ENCODE assay signal across 12 cellular contexts in genomic region chr15:63514533-63514943, GRCh38. TPM values are rescaled to one million over a fixed set of nuclear protein-coding genes. Genes with fewer than 3 reads are reported as not detected.
A peak's percentile ranks its signal among the peaks of the same experiment; 100 is the strongest.
DNase-seq lines count a peak whose midpoint lies in the region; ATAC-seq, FAIRE-seq and TF ChIP-seq lines count a peak whose summit lies in the region.
"Had no signal": no experiment of that assay in that cellular context is flagged by ENCODE, and none has a peak within 500 bp of the region (broad histone marks: within the 10 kb centered on the region; RNA-seq: fewer than 3 reads in every experiment).

No MANE protein-coding gene starts in this region.

- H3K27ac Mint-ChIP-seq in T-helper 17 cell (peak overlapping the region; percentile 96), progenitor cell of endocrine pancreas (no peak overlapping the region)
- H3K27ac Mint-ChIP-seq: activated CD8-positive, alpha-beta memory T cell treated with anti-CD3 and anti-CD28 coated beads, Interleukin-2, amount 10 ng/mL, durations not matched to agents 7 days and 5 days had no signal

- H3K9me3 ChIP-seq in T-helper 17 cell (ENCODE audit: control insufficient read depth, low read length, poor library complexity, severe bottlenecking) (no peaks in the 10 kb centered on the region), keratinocyte (ENCODE audit: control insufficient read depth, low read depth, low read length) (no peaks in the 10 kb centered on the region)
- H3K9me3 ChIP-seq: HAP-1 had no signal

- no peaks in the 10 kb centered on the region for H3K27me3 ChIP-seq in HL-60 (ENCODE audit: insufficient read depth, poor library complexity, severe bottlenecking)
- H3K27me3 ChIP-seq in keratinocyte (ENCODE audit: control insufficient read depth, extremely low read depth, insufficient read depth, low read length) = no peaks in the 10 kb centered on the region

- H2AFZ ChIP-seq in keratinocyte (ENCODE audit: control insufficient read depth, low read length) = no peak overlapping the region

- dilution Hi-C loops in keratinocyte (cut with MboI; ENCODE audit: extremely low pct_ligation_motif_present, low sequenced_read_pairs) = no loop called here

- H3K9me1 ChIP-seq in keratinocyte (ENCODE audit: control insufficient read depth, extremely low read depth, insufficient read depth, low read length) = no peaks in the 10 kb centered on the region

- ATAC-seq in T-helper 17 cell = peak; percentile 31
- ATAC-seq in GM21529 (IDR thresholded peaks at IDR 0.05; ENCODE audit: unreplicated experiment) = no peak
- ATAC-seq in GM21360 (IDR thresholded peaks at IDR 0.05; ENCODE audit: unreplicated experiment) = no peak
- ATAC-seq in HG03159 (IDR thresholded peaks at IDR 0.05; ENCODE audit: unreplicated experiment) = no peak
- ATAC-seq: activated CD8-positive, alpha-beta memory T cell treated with anti-CD3 and anti-CD28 coated beads, Interleukin-2, amount 10 ng/mL, durations not matched to agents 7 days and 5 days had no signal

- H3K4me1 Mint-ChIP-seq in T-helper 17 cell (peaks cover 62% of the 10 kb centered on the region), progenitor cell of endocrine pancreas (ENCODE audit: low read depth) (peaks cover 32% of the 10 kb centered on the region)

- no peak for FAIRE-seq in keratinocyte (lab: Jason Lieb, UNC)

- peak overlapping the region; percentile 37 for H3K4me2 ChIP-seq in keratinocyte (ENCODE audit: control insufficient read depth, extremely low read depth, insufficient read depth, low read depth, low read length)

- peak overlapping the region; percentile 50 for H3K27ac ChIP-seq in HL-60 (replicated peaks)
- H3K27ac ChIP-seq in keratinocyte (ENCODE audit: control insufficient read depth, insufficient read depth, low read length) = peak overlapping the region; percentile 76

- TF ChIP-seq CTCF in AG09319 (IDR thresholded peaks at IDR 0.05; ENCODE audit: low read depth, low read length) = no peak
- TF ChIP-seq CTCF in HL-60 (IDR thresholded peaks at IDR 0.05; ENCODE audit: insufficient read depth, low read length) = no peak
- no peak for TF ChIP-seq CTCF in keratinocyte (optimal IDR thresholded peaks at IDR 0.05 in 1 of 3, IDR thresholded peaks at IDR 0.05 in 1 of 3, conservative IDR thresholded peaks at IDR 0.05 in 1 of 3; ENCODE audit: extremely low read depth in 1 of 3, insufficient read depth in 2 of 3, low read length in 3 of 3)
- TF ChIP-seq CTCF in progenitor cell of endocrine pancreas (IDR thresholded peaks at IDR 0.05; ENCODE audit: unreplicated experiment) = no peak

- H3K36me3 Mint-ChIP-seq in T-helper 17 cell (ENCODE audit: low read depth) = peaks cover 2% of the 10 kb centered on the region
- no peaks in the 10 kb centered on the region for H3K36me3 Mint-ChIP-seq in progenitor cell of endocrine pancreas (ENCODE audit: insufficient read depth)

- peaks cover 49% of the 10 kb centered on the region for H3K4me1 ChIP-seq in keratinocyte (ENCODE audit: control insufficient read depth, extremely low read depth, insufficient read depth, low read length)

- H4K20me1 ChIP-seq in keratinocyte (ENCODE audit: control insufficient read depth, extremely low read depth, insufficient read depth, low read length) = no peaks in the 10 kb centered on the region

- no peak overlapping the region for H3K9ac ChIP-seq in keratinocyte (ENCODE audit: control insufficient read depth, extremely low read depth, insufficient read depth, low read length)

- H3K27me3 Mint-ChIP-seq in T-helper 17 cell (no peaks in the 10 kb centered on the region), progenitor cell of endocrine pancreas (no peaks in the 10 kb centered on the region)
- H3K27me3 Mint-ChIP-seq: activated CD8-positive, alpha-beta memory T cell treated with anti-CD3 and anti-CD28 coated beads, Interleukin-2, amount 10 ng/mL, durations not matched to agents 7 days and 5 days had no signal

- H3K4me3 Mint-ChIP-seq in T-helper 17 cell (peak overlapping the region; percentile 56), progenitor cell of endocrine pancreas (ENCODE audit: low read depth) (no peak overlapping the region)
- H3K4me3 Mint-ChIP-seq: activated CD8-positive, alpha-beta memory T cell treated with anti-CD3 and anti-CD28 coated beads, Interleukin-2, amount 10 ng/mL, durations not matched to agents 7 days and 5 days had no signal

- DNase-seq in AG09319 (ENCODE audit: extremely low read depth, low read depth) = peak; percentile 60
- DNase-seq in HL-60 (ENCODE audit: low read depth in 1 of 2, low spot score in 1 of 2) = peak; percentile 59 to 72
- DNase-seq in T-helper 17 cell = no peak
- DNase-seq in keratinocyte (ENCODE audit: low read depth, low spot score) = no peak
- no peak for DNase-seq in progenitor cell of endocrine pancreas (ENCODE audit: low spot score, unreplicated experiment)
- DNase-seq: activated CD8-positive, alpha-beta memory T cell treated with anti-CD3 and anti-CD28 coated beads, Interleukin-2, amount 10 ng/mL, durations not matched to agents 7 days and 5 days; glutamatergic neuron; NCI-H146 had no signal

- H3K9me3 Mint-ChIP-seq in progenitor cell of endocrine pancreas (ENCODE audit: low read depth) = no peaks in the 10 kb centered on the region

- peaks cover 88% of the 10 kb centered on the region for H3K79me2 ChIP-seq in keratinocyte (ENCODE audit: control insufficient read depth, insufficient read depth, low read length)

- H3K36me3 ChIP-seq in keratinocyte (ENCODE audit: control insufficient read depth in 2 of 2, extremely low read depth in 1 of 2, insufficient read depth in 2 of 2, low read length in 2 of 2) = no peaks in the 10 kb centered on the region
- H3K36me3 ChIP-seq: HAP-1 had no signal

- H3K4me3 ChIP-seq in HL-60 (replicated peaks; ENCODE audit: insufficient read depth, low read length) (no peak overlapping the region), keratinocyte (ENCODE audit: control insufficient read depth in 2 of 3, extremely low read depth in 1 of 3, insufficient read depth in 2 of 3, low read depth in 1 of 3, low read length in 3 of 3) (no peak overlapping the region)
- H3K4me3 ChIP-seq: HAP-1 had no signal

RNA-seq across cellular contexts. Expression of gene USP3, which starts 10.1 kb away (rescaled TPM):
- 100 to 1,000 TPM; 219 to 288 TPM for total RNA-seq in T-helper 17 cell
- 8.3 to 19.9 TPM (median 16.2 TPM) in 3 replicates for polyA plus RNA-seq in keratinocyte
- polyA plus RNA-seq in keratinocyte (2011; ENCODE audit: low read depth) = 57.4 TPM
- 10.6 and 17.3 TPM in 2 replicates for polyA plus RNA-seq in keratinocyte (2011; cell fraction: cytosol; rRNA removed)
- 29.1 and 32.3 TPM in 2 replicates for polyA plus RNA-seq in keratinocyte (2011; cell fraction: nucleus; rRNA removed)
- 18.0 and 25.1 TPM in 2 replicates for polyA plus RNA-seq in keratinocyte (2012; ENCODE audit: low replicate concordance)
- 12.1 to 23.0 TPM (median 19.0 TPM) in 3 replicates for polyA minus RNA-seq in keratinocyte
- 6.3 TPM for polyA minus RNA-seq in keratinocyte (2011; cell fraction: cytosol; rRNA and poly(A)+ RNA removed)
- 20.5 and 31.2 TPM in 2 replicates for polyA minus RNA-seq in keratinocyte (2011; cell fraction: nucleus; rRNA and poly(A)+ RNA removed)
- total RNA-seq in progenitor cell of endocrine pancreas = 77.0 and 81.2 TPM in 2 replicates

Comparison
In these comparisons a context has a peak if more than half of its experiments do, and no peak if none do; other contexts are left out.
1. DNase-seq: peak in AG09319 (single experiment) and HL-60 (2 of 2); none in T-helper 17 cell (0 of 3), keratinocyte (single experiment) and progenitor cell of endocrine pancreas (single experiment).